In the genomic region with DNA sequence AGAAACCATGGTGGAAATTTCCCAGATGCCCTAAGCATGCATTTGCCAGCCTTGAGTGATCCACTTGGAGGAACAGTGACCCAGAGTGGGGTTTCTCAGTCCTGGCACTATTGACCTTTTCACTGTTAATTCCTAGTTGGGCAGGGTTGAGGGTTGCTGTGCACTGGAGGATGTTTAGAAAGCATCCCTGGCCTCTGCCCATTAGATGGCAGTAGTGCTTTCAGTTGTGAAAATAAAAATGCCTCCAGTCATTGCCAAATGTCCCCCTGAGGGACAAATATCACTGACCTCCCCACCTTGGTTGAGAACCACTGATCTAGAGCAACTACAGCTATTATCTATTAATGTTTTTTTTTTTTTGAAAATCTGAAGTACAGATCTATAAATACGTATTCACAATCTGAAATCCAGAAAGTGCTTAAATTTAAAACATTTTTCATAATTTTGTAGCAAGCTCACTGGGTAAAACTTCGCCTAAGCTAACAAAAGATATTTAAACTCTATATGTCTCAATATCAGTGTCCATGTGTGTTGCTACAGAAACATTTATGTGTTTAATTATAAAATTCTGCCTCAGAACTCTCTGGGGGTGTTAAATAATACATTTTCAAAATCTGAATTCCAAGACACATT, we compare ENCODE assay signal across 8 cellular contexts. TPM values are rescaled to one million over a fixed set of nuclear protein-coding genes. Genes with fewer than 3 reads are reported as not detected.
DNase-seq lines count a peak whose midpoint lies in the region; ATAC-seq and TF ChIP-seq lines count a peak whose summit lies in the region.

No MANE protein-coding gene starts in this region.

- H3K9me3 Mint-ChIP-seq in GM23338 (no peaks in the 10 kb centered on the region), progenitor cell of endocrine pancreas (ENCODE audit: low read depth) (peaks cover 5% of the 10 kb centered on the region)

- H3K4me1 ChIP-seq in GM23338 (ENCODE audit: insufficient read depth) (peaks cover 8% of the 10 kb centered on the region; the same call in 1 of the 2 replicates), esophagus squamous epithelium (no peaks in the 10 kb centered on the region)

- no peak for TF ChIP-seq POLR2A in esophagus squamous epithelium (IDR thresholded peaks at IDR 0.05)

- intact Hi-C loops in esophagus squamous epithelium (cut with DNase I) = no loop called here

- ATAC-seq in GM23338 (peak; percentile 83), GM18502 (IDR thresholded peaks at IDR 0.05; ENCODE audit: poor library complexity, unreplicated experiment) (no peak), HG03432 (IDR thresholded peaks at IDR 0.05; ENCODE audit: unreplicated experiment) (no peak)

- H3K4me2 ChIP-seq in GM23338 = no peak overlapping the region

- H3K36me3 Mint-ChIP-seq in GM23338 (ENCODE audit: low read depth) = peaks cover 14% of the 10 kb centered on the region
- peaks cover 9% of the 10 kb centered on the region for H3K36me3 Mint-ChIP-seq in progenitor cell of endocrine pancreas (ENCODE audit: insufficient read depth)

- H3K36me3 ChIP-seq in GM23338 (ENCODE audit: insufficient read depth) = no peaks in the 10 kb centered on the region
- peaks cover 0 to 36% (median 0%) of the 10 kb centered on the region in 3 donors for H3K36me3 ChIP-seq in esophagus squamous epithelium

- WGBS in esophagus squamous epithelium, 2 donors = 68% methylated on average over 2 of the region's 2 CpGs

- no peaks in the 10 kb centered on the region for H4K20me1 ChIP-seq in GM23338 (replicated peaks; ENCODE audit: insufficient read depth)

- no peaks in the 10 kb centered on the region for H3K27me3 ChIP-seq in GM23338 (ENCODE audit: insufficient read depth)
- H3K27me3 ChIP-seq in esophagus squamous epithelium = no peaks in the 10 kb centered on the region

- H3K27ac ChIP-seq in GM23338 (ENCODE audit: low read depth) (no peak overlapping the region), esophagus squamous epithelium (no peak overlapping the region)

- H3K4me3 ChIP-seq in GM23338 (no peak overlapping the region), esophagus squamous epithelium (no peak overlapping the region)

- TF ChIP-seq CTCF in GM23338 (conservative IDR thresholded peaks at IDR 0.05; ENCODE audit: low read depth in 2 of 2) = peak; percentile 77 to 80
- peak in 5 of 6 experiments; percentile 32 to 56 (median 37) for TF ChIP-seq CTCF in esophagus squamous epithelium (IDR thresholded peaks at IDR 0.05)
- TF ChIP-seq CTCF in progenitor cell of endocrine pancreas (IDR thresholded peaks at IDR 0.05; ENCODE audit: unreplicated experiment) = peak; percentile 79

- peaks cover 6% of the 10 kb centered on the region; the same call in 2 of the 3 replicates for H3K4me1 Mint-ChIP-seq in GM23338
- peaks cover 21% of the 10 kb centered on the region for H3K4me1 Mint-ChIP-seq in progenitor cell of endocrine pancreas (ENCODE audit: low read depth)

- H3K27me3 Mint-ChIP-seq in GM23338 (ENCODE audit: insufficient read depth, low read depth, poor library complexity) (peaks cover 3% of the 10 kb centered on the region), progenitor cell of endocrine pancreas (no peaks in the 10 kb centered on the region)

- DNase-seq in CD1c-positive myeloid dendritic cell (ENCODE audit: extremely low spot score) = peak; percentile 37
- peak; percentile 72 for DNase-seq in GM23338 (ENCODE audit: low spot score)
- peak; percentile 25 for DNase-seq in RPMI8226
- no peak for DNase-seq in esophagus squamous epithelium (lab: John Stamatoyannopoulos, UW)
- peak; percentile 18 for DNase-seq in progenitor cell of endocrine pancreas (ENCODE audit: low spot score, unreplicated experiment)
- no peak for DNase-seq in DMS153 (lab: John Stamatoyannopoulos, UW)

- H3K79me2 ChIP-seq in GM23338 (replicated peaks; ENCODE audit: insufficient read depth) = no peaks in the 10 kb centered on the region

- no peaks in the 10 kb centered on the region for H3K9me2 ChIP-seq in GM23338 (ENCODE audit: insufficient read depth)

- no peaks in the 10 kb centered on the region for H3K9me3 ChIP-seq in esophagus squamous epithelium

- H3K27ac Mint-ChIP-seq in GM23338 = no peak overlapping the region
- no peak overlapping the region for H3K27ac Mint-ChIP-seq in progenitor cell of endocrine pancreas

- no peak overlapping the region for H2AFZ ChIP-seq in GM23338

- H3K4me3 Mint-ChIP-seq in GM23338 = no peak overlapping the region
- no peak overlapping the region for H3K4me3 Mint-ChIP-seq in progenitor cell of endocrine pancreas (ENCODE audit: low read depth)

- H3F3A ChIP-seq in GM23338 (replicated peaks; ENCODE audit: low read depth) = no peaks in the 10 kb centered on the region

TF ChIP-seq in GM23338, 12 proteins besides CTCF, POLR2A, EP300 and RAD21:
- TF ChIP-seq EZH2 (IDR thresholded peaks at IDR 0.05; ENCODE audit: low read depth, unreplicated experiment) (no peak), NANOG (IDR thresholded peaks at IDR 0.05; ENCODE audit: borderline replicate concordance) (no peak), STAT1 (IDR thresholded peaks at IDR 0.05; ENCODE audit: unreplicated experiment) (no peak), ZNF114 (CRISPR knock-in tag; IDR thresholded peaks at IDR 0.05) (no peak), POLR2AphosphoS5 (IDR thresholded peaks at IDR 0.05; ENCODE audit: low read depth) (no peak), CREB1 (CRISPR knock-in tag; IDR thresholded peaks at IDR 0.05; ENCODE audit: low read depth) (no peak), ZNF331 (CRISPR knock-in tag; IDR thresholded peaks at IDR 0.05; ENCODE audit: low read depth) (no peak)
TF ChIP-seq in GM23338: peak in this region for 0.

RNA-seq across cellular contexts. Expression of a gene that starts 27.3 kb away (rescaled TPM):
- total RNA-seq in GM23338 (2014; rRNA removed; shearing (Covaris generic)) = 5.1 and 9.7 TPM in 2 replicates
- polyA plus RNA-seq in GM23338 (2016; fragmentation: Nextera tagmentation; extraction: Ambion mirVana) = 6.9 and 7.8 TPM in 2 replicates
- 100 to 1,000 TPM in 1 of 4 donors, 10 to 100 TPM in 3; 38.9 to 144 (median 59.5) TPM for total RNA-seq in esophagus squamous epithelium
- total RNA-seq in progenitor cell of endocrine pancreas = 84.9 and 95.0 TPM in 2 replicates

Comparison
In these comparisons a context has a peak if more than half of its experiments do, and no peak if none do; other contexts are left out.
1. DNase-seq: peak in CD1c-positive myeloid dendritic cell (single experiment), GM23338 (single experiment), RPMI8226 (single experiment) and progenitor cell of endocrine pancreas (single experiment); none in esophagus squamous epithelium (single experiment) and DMS153 (single experiment).
2. Peak in every context shown above with its lines, with median percentiles within 50 percentile points of each other: CTCF ChIP-seq.